ENCODE assay signal across 1 cellular context in the genomic region with DNA sequence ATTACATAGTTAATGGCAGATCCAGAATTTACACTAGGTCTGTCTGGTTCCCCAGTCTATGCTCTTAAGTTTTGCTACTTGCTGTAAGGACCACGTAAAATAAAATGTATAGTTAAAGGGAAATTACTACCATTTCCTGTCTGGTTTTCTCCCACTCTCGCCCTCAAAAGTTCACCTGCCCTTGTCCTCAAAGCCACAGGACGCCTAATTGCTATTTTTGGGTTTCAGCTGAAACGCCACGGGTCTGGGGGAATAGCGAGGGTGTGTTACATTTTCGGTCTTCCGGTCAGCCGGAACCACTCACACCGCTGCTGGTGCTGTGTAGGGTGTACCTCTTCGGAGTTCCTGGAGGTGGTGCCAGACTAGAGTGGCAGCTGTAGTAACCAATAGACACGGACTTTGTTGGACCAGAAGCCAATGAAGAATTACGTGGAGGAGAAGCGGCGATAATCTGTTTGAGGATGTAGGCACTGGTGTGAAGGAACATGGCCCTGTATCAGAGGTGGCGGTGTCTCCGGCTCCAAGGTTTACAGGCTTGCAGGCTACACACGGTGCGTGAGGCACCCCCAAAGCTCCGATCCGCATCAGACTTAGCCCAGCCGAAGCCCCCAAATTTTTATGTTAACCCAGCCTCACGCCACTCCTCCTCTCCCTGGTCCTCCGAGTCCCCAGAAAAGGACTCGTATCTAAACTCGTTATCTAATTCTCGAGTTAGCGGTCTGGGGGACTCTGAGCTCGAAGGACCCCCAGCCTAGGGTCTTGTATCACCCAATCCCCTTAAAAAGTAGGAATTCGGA.
TF ChIP-seq lines count a peak whose summit lies in the region.

A gene with protein sequence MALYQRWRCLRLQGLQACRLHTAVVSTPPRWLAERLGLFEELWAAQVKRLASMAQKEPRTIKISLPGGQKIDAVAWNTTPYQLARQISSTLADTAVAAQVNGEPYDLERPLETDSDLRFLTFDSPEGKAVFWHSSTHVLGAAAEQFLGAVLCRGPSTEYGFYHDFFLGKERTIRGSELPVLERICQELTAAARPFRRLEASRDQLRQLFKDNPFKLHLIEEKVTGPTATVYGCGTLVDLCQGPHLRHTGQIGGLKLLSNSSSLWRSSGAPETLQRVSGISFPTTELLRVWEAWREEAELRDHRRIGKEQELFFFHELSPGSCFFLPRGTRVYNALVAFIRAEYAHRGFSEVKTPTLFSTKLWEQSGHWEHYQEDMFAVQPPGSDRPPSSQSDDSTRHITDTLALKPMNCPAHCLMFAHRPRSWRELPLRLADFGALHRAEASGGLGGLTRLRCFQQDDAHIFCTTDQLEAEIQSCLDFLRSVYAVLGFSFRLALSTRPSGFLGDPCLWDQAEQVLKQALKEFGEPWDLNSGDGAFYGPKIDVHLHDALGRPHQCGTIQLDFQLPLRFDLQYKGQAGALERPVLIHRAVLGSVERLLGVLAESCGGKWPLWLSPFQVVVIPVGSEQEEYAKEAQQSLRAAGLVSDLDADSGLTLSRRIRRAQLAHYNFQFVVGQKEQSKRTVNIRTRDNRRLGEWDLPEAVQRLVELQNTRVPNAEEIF (plus strand): TSS at position 454 of the 797 bp plus-strand sequence. CDS start 32 bp downstream, at position 486.

TF ChIP-seq in HepG2, 621 proteins besides CTCF, POLR2A, EP300 and RAD21 (continued from another document and continues in another):
- TF ChIP-seq ZNF567 (CRISPR knock-in tag; IDR thresholded peaks at IDR 0.05; ENCODE audit: borderline replicate concordance) (no peak), ZNF138 (CRISPR knock-in tag; IDR thresholded peaks at IDR 0.05; ENCODE audit: low read depth) (no peak; the same call in 1 of the 2 replicates), ARHGAP35 (CRISPR knock-in tag; IDR thresholded peaks at IDR 0.05; ENCODE audit: borderline replicate concordance) (no peak), ARNT2 (CRISPR knock-in tag; IDR thresholded peaks at IDR 0.05; ENCODE audit: low read depth) (peak; percentile 44; the same call in 1 of the 2 replicates), ARID3A (IDR thresholded peaks at IDR 0.05; ENCODE audit: low read depth, low read length) (no peak), ZNF773 (CRISPR knock-in tag; IDR thresholded peaks at IDR 0.05; ENCODE audit: borderline replicate concordance) (no peak), ZZZ3 (CRISPR knock-in tag; IDR thresholded peaks at IDR 0.05; ENCODE audit: borderline replicate concordance) (peak; percentile 56; the same call in 1 of the 2 replicates), SMAD1 (CRISPR knock-in tag; IDR thresholded peaks at IDR 0.05; ENCODE audit: borderline replicate concordance, low read depth) (no peak), ZNF781 (CRISPR knock-in tag; IDR thresholded peaks at IDR 0.05; ENCODE audit: borderline replicate concordance, not compliant biosample characterization) (peak; percentile 70), PHF20 (CRISPR knock-in tag; IDR thresholded peaks at IDR 0.05) (peak; percentile 98), ZNF317 (CRISPR knock-in tag; IDR thresholded peaks at IDR 0.05) (peak; percentile 96), RBM22 (optimal IDR thresholded peaks at IDR 0.05; ENCODE audit: low read length) (peak; percentile 80), NCOR1 (IDR thresholded peaks at IDR 0.05; ENCODE audit: borderline replicate concordance, low read length) (0 out of 2 replicates have a peak, but pooled peaks have one; percentile 38), ARID5B (CRISPR knock-in tag; IDR thresholded peaks at IDR 0.05) (peak; percentile 71), NR2F2 (IDR thresholded peaks at IDR 0.05; ENCODE audit: borderline replicate concordance, low read depth) (no peak), DPF2 (CRISPR knock-in tag; IDR thresholded peaks at IDR 0.05; ENCODE audit: borderline replicate concordance, low read depth) (no peak), KDM4B (CRISPR knock-in tag; IDR thresholded peaks at IDR 0.05) (peak; percentile 74; the same call in 1 of the 2 replicates), ARID2 (CRISPR knock-in tag; IDR thresholded peaks at IDR 0.05; ENCODE audit: borderline replicate concordance) (no peak), MTF1 (CRISPR knock-in tag; IDR thresholded peaks at IDR 0.05) (no peak), ZNF142 (CRISPR knock-in tag; IDR thresholded peaks at IDR 0.05) (0 out of 2 replicates have a peak, but pooled peaks have one; percentile 39), ZNF792 (CRISPR knock-in tag; IDR thresholded peaks at IDR 0.05) (peak; percentile 87; the same call in 1 of the 2 replicates), NFKBIZ (CRISPR knock-in tag; IDR thresholded peaks at IDR 0.05) (peak; percentile 73)
- TF ChIP-seq, protein P1, sequence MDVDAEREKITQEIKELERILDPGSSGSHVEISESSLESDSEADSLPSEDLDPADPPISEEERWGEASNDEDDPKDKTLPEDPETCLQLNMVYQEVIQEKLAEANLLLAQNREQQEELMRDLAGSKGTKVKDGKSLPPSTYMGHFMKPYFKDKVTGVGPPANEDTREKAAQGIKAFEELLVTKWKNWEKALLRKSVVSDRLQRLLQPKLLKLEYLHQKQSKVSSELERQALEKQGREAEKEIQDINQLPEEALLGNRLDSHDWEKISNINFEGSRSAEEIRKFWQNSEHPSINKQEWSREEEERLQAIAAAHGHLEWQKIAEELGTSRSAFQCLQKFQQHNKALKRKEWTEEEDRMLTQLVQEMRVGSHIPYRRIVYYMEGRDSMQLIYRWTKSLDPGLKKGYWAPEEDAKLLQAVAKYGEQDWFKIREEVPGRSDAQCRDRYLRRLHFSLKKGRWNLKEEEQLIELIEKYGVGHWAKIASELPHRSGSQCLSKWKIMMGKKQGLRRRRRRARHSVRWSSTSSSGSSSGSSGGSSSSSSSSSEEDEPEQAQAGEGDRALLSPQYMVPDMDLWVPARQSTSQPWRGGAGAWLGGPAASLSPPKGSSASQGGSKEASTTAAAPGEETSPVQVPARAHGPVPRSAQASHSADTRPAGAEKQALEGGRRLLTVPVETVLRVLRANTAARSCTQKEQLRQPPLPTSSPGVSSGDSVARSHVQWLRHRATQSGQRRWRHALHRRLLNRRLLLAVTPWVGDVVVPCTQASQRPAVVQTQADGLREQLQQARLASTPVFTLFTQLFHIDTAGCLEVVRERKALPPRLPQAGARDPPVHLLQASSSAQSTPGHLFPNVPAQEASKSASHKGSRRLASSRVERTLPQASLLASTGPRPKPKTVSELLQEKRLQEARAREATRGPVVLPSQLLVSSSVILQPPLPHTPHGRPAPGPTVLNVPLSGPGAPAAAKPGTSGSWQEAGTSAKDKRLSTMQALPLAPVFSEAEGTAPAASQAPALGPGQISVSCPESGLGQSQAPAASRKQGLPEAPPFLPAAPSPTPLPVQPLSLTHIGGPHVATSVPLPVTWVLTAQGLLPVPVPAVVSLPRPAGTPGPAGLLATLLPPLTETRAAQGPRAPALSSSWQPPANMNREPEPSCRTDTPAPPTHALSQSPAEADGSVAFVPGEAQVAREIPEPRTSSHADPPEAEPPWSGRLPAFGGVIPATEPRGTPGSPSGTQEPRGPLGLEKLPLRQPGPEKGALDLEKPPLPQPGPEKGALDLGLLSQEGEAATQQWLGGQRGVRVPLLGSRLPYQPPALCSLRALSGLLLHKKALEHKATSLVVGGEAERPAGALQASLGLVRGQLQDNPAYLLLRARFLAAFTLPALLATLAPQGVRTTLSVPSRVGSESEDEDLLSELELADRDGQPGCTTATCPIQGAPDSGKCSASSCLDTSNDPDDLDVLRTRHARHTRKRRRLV (CRISPR knock-in tag; IDR thresholded peaks at IDR 0.05) = peak; percentile 54; the same call in 1 of the 2 replicates
- TF ChIP-seq, protein P2, sequence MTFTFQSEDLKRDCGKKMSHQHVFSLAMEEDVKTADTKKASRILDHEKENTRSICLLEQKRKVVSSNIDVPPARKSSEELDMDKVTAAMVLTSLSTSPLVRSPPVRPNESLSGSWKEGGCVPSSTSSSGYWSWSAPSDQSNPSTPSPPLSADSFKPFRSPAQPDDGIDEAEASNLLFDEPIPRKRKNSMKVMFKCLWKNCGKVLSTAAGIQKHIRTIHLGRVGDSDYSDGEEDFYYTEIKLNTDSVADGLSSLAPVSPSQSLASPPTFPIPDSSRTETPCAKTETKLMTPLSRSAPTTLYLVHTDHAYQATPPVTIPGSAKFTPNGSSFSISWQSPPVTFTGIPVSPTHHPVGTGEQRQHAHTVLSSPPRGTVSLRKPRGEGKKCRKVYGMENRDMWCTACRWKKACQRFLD (CRISPR knock-in tag; IDR thresholded peaks at IDR 0.05; ENCODE audit: borderline replicate concordance) = 0 out of 2 replicates have a peak, but pooled peaks have one; percentile 21
- TF ChIP-seq, protein P3, sequence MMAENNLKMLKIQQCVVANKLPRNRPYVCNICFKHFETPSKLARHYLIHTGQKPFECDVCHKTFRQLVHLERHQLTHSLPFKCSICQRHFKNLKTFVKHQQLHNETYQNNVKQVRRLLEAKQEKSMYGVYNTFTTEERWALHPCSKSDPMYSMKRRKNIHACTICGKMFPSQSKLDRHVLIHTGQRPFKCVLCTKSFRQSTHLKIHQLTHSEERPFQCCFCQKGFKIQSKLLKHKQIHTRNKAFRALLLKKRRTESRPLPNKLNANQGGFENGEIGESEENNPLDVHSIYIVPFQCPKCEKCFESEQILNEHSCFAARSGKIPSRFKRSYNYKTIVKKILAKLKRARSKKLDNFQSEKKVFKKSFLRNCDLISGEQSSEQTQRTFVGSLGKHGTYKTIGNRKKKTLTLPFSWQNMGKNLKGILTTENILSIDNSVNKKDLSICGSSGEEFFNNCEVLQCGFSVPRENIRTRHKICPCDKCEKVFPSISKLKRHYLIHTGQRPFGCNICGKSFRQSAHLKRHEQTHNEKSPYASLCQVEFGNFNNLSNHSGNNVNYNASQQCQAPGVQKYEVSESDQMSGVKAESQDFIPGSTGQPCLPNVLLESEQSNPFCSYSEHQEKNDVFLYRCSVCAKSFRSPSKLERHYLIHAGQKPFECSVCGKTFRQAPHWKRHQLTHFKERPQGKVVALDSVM (CRISPR knock-in tag; IDR thresholded peaks at IDR 0.05) = peak; percentile 26; the same call in 1 of the 2 replicates
